ENCODE assay signal across 8 cellular contexts in genomic region chr20:46709459-46710148, GRCh38. TPM values are rescaled to one million over a fixed set of nuclear protein-coding genes. Genes with fewer than 3 reads are reported as not detected.
A peak's percentile ranks its signal among the peaks of the same experiment; 100 is the strongest.
DNase-seq lines count a peak whose midpoint lies in the region; ATAC-seq and TF ChIP-seq lines count a peak whose summit lies in the region.

Gene SLC2A10, plus strand, starts transcription at chr20:46709649. Its CDS starts 88 bp downstream, at chr20:46709737.

- no peak for TF ChIP-seq CTCF in GM13976 (IDR thresholded peaks at IDR 0.05; ENCODE audit: borderline replicate concordance, control extremely low read depth, extremely low read depth, insufficient read depth, missing control alignments)
- TF ChIP-seq CTCF in fibroblast of villous mesenchyme (IDR thresholded peaks at IDR 0.05; ENCODE audit: insufficient read depth, low read depth, low read length) = no peak
- TF ChIP-seq CTCF in nephron progenitor cell (IDR thresholded peaks at IDR 0.05) = no peak

- peak within 1 kb of the TSS; percentile 64 for H3K27ac Mint-ChIP-seq in nephron progenitor cell

- peak within 1 kb of the TSS; percentile 91 for H3K4me3 Mint-ChIP-seq in nephron progenitor cell

- DNase-seq in GM13976 (ENCODE audit: low spot score) (peak; percentile 58), SK-MEL-5 (ENCODE audit: low read depth, low spot score) (peak; percentile 32), fibroblast of villous mesenchyme (ENCODE audit: low read depth) (peak; percentile 70), nephron progenitor cell (peak; percentile 78), SHP77 treated with DMSO at 0.1 percent for 48 hours (lab: John Stamatoyannopoulos, UW) (no peak), foreskin melanocyte (no peak)

- H3K4me3 ChIP-seq in fibroblast of villous mesenchyme (ENCODE audit: low read depth, low read length) = peak within 1 kb of the TSS; percentile 75

- H3K4me1 Mint-ChIP-seq in nephron progenitor cell = peaks cover 35% of the 10 kb centered on the region

- H3K36me3 Mint-ChIP-seq in nephron progenitor cell (ENCODE audit: low read depth) = peaks cover 4% of the 10 kb centered on the region

- H3K27me3 Mint-ChIP-seq in nephron progenitor cell (ENCODE audit: low read depth, poor library complexity) = peaks cover 20% of the 10 kb centered on the region

- ATAC-seq in HG03521 (IDR thresholded peaks at IDR 0.05; ENCODE audit: unreplicated experiment) (no peak), HG02642 (IDR thresholded peaks at IDR 0.05; ENCODE audit: poor library complexity, unreplicated experiment) (no peak)

- H3K9me3 Mint-ChIP-seq in nephron progenitor cell = peaks cover 17% of the 10 kb centered on the region

- in situ Hi-C loops in GM13976 (cut with MboI; ENCODE audit: low sequenced_read_pairs, unreplicated experiment) = no loop called here
- in situ Hi-C loops in SK-MEL-5 (cut with HindIII; ENCODE audit: low pct_unique_long_range_greater_than_20kb, low sequenced_read_pairs) = no loop called here

RNA-seq across cellular contexts. Expression of gene SLC2A10, which starts in this region (rescaled TPM):
- 8.5 and 8.8 TPM in 2 replicates for total RNA-seq in SK-MEL-5 (2014; rRNA removed; shearing (Covaris generic))
- 6.4 and 7.0 TPM in 2 replicates for polyA plus RNA-seq in SK-MEL-5 (2015; cell fraction: cytosol; rRNA removed)
- 4.4 and 9.0 TPM in 2 replicates for polyA plus RNA-seq in SK-MEL-5 (2015; cell fraction: nucleus; rRNA removed)
- total RNA-seq in fibroblast of villous mesenchyme = 45.4 and 52.7 TPM in 2 replicates

Comparison
In these comparisons a context has a peak if more than half of its experiments do, and no peak if none do; other contexts are left out.
1. DNase-seq: peak in GM13976 (single experiment), SK-MEL-5 (single experiment), fibroblast of villous mesenchyme (single experiment) and nephron progenitor cell (single experiment); none in SHP77 treated with DMSO at 0.1 percent for 48 hours (single experiment) and foreskin melanocyte (single experiment).